ENCODE assay signal across 1 cellular context in genomic region chr1:180521474-180522203, GRCh38.
A peak's percentile ranks its signal among the peaks of the same experiment; 100 is the strongest.
TF ChIP-seq lines count a peak whose summit lies in the region.

No MANE protein-coding gene starts in this region.

TF ChIP-seq in K562, 482 proteins besides CTCF, POLR2A, EP300 and RAD21 (continued from another document and continues in another):
- no peak for TF ChIP-seq TSHZ1 (CRISPR knock-in tag; IDR thresholded peaks at IDR 0.05)
- no peak for TF ChIP-seq GATAD2B (IDR thresholded peaks at IDR 0.05; ENCODE audit: borderline replicate concordance)
- TF ChIP-seq POLR2AphosphoS5 (IDR thresholded peaks at IDR 0.05; ENCODE audit: control insufficient read depth, insufficient read depth, low read depth, low read length), result no peak
- no peak for TF ChIP-seq ZNF609 (CRISPR knock-in tag; IDR thresholded peaks at IDR 0.05; ENCODE audit: borderline replicate concordance)
- 0 out of 2 replicates have a peak, but pooled peaks have one; percentile 36 for TF ChIP-seq CREM (IDR thresholded peaks at IDR 0.05; ENCODE audit: low read depth)
- no peak for TF ChIP-seq ZNF57 (CRISPR knock-in tag; IDR thresholded peaks at IDR 0.05)
- TF ChIP-seq ZNF785 (CRISPR knock-in tag; IDR thresholded peaks at IDR 0.05), result no peak
- TF ChIP-seq STAG1 (CRISPR knock-in tag; IDR thresholded peaks at IDR 0.05; ENCODE audit: borderline replicate concordance), result no peak
- no peak for TF ChIP-seq HNRNPH1 (optimal IDR thresholded peaks at IDR 0.05; ENCODE audit: low read depth, low read length)
- no peak for TF ChIP-seq ZNF76 (CRISPR knock-in tag; IDR thresholded peaks at IDR 0.05; ENCODE audit: borderline replicate concordance)
- TF ChIP-seq CUX1 (CRISPR knock-in tag; IDR thresholded peaks at IDR 0.05), result no peak
- peak; percentile 85 for TF ChIP-seq MYC (IDR thresholded peaks at IDR 0.05; ENCODE audit: low read depth, low read length)
- no peak for TF ChIP-seq MYC (CRISPR knock-in tag; IDR thresholded peaks at IDR 0.05; ENCODE audit: borderline replicate concordance, low read depth)
- TF ChIP-seq ZZZ3 (IDR thresholded peaks at IDR 0.05), result no peak
- TF ChIP-seq ETS2 (tag; IDR thresholded peaks at IDR 0.05; ENCODE audit: borderline replicate concordance, poor library complexity, severe bottlenecking), result no peak
- TF ChIP-seq ETV1 (tag; conservative IDR thresholded peaks at IDR 0.05; ENCODE audit: low read depth), result no peak; the same call in 1 of the 2 replicates
- no peak for TF ChIP-seq KDM2B (CRISPR knock-in tag; IDR thresholded peaks at IDR 0.05)
- no peak for TF ChIP-seq TAF7 (tag; IDR thresholded peaks at IDR 0.05)
- no peak for TF ChIP-seq SAP30 (IDR thresholded peaks at IDR 0.05; ENCODE audit: borderline replicate concordance, insufficient read depth, low read depth, low read length, poor library complexity, severe bottlenecking)
- no peak for TF ChIP-seq CHCHD3 (CRISPR knock-in tag; IDR thresholded peaks at IDR 0.05)
- no peak for TF ChIP-seq RFX7 (CRISPR knock-in tag; IDR thresholded peaks at IDR 0.05)
- TF ChIP-seq HOMEZ (CRISPR knock-in tag; IDR thresholded peaks at IDR 0.05), result no peak
- no peak for TF ChIP-seq E2F1 (CRISPR knock-in tag; IDR thresholded peaks at IDR 0.05)
- TF ChIP-seq ZNF699 (CRISPR knock-in tag; IDR thresholded peaks at IDR 0.05; ENCODE audit: insufficient replicate concordance), result no peak
- TF ChIP-seq ZNF512 (tag; IDR thresholded peaks at IDR 0.05), result no peak
- TF ChIP-seq HDAC2 (IDR thresholded peaks at IDR 0.05), result no peak
- TF ChIP-seq ZNF184 (CRISPR knock-in tag; IDR thresholded peaks at IDR 0.05), result no peak
- no peak for TF ChIP-seq ZKSCAN1 (IDR thresholded peaks at IDR 0.05; ENCODE audit: low read depth, low read length)
- peak; percentile 60 for TF ChIP-seq CXXC5 (CRISPR knock-in tag; IDR thresholded peaks at IDR 0.05)
- peak; percentile 84; the same call in 1 of the 2 replicates for TF ChIP-seq CEBPG (CRISPR knock-in tag; IDR thresholded peaks at IDR 0.05)
- peak in 1 of 2 experiments; percentile 78; a peak in 2 of 4 replicates for TF ChIP-seq CEBPG (tag; conservative IDR thresholded peaks at IDR 0.05 in 1 of 2, IDR thresholded peaks at IDR 0.05 in 1 of 2)
- no peak for TF ChIP-seq CHD1 (IDR thresholded peaks at IDR 0.05; ENCODE audit: low read length)
- no peak for TF ChIP-seq RBM15 (IDR thresholded peaks at IDR 0.05; ENCODE audit: insufficient read depth, low read length)
- no peak for TF ChIP-seq HDAC8 (tag; IDR thresholded peaks at IDR 0.05)
- TF ChIP-seq ZNF3 (CRISPR knock-in tag; IDR thresholded peaks at IDR 0.05), result no peak
- TF ChIP-seq CLOCK (CRISPR knock-in tag; IDR thresholded peaks at IDR 0.05; ENCODE audit: borderline replicate concordance), result no peak
- no peak for TF ChIP-seq ZFPM2 (CRISPR knock-in tag; IDR thresholded peaks at IDR 0.05)
- TF ChIP-seq NR2C1 (IDR thresholded peaks at IDR 0.05), result no peak
- peak; percentile 22; the same call in 1 of the 2 replicates for TF ChIP-seq NR2C1 (tag; IDR thresholded peaks at IDR 0.05)
- TF ChIP-seq ZNF449 (CRISPR knock-in tag; IDR thresholded peaks at IDR 0.05), result no peak
